Comparison of ENCODE assay signal across 8 cellular contexts in the genomic region with DNA sequence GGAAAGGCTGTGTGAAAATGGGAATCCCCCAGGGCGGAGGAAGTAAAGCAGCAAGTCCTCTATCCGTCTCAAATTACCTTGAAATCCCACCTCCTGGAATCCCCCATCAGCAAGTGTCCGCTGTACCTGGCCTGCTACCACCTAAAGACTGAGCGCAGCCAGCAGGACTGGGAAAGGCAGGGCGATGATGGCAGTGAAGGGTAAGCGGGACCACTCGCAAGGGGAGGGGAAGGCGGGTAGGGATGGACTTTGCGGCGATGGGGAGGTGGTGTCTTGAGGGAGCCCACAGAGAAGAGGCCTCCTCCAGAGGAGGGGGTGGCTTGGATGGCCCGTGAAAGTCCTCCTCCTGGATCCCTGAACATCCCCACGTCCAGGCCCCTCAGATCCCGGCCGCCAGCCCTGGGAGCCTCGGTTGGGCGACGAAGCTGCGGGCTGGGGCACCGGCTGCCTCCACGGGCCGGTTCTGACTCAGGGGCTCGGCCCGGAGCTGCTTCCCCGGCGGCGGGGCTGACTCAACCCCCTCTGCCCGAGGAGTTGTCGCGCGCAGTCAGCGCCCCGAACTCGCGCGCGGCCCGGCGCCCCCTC. TPM values are rescaled to one million over a fixed set of nuclear protein-coding genes. Genes with fewer than 3 reads are reported as not detected.
A peak's percentile ranks its signal among the peaks of the same experiment; 100 is the strongest.
DNase-seq lines count a peak whose midpoint lies in the region; TF ChIP-seq lines count a peak whose summit lies in the region.

No MANE protein-coding gene starts in this region.

- peaks cover 42% of the 10 kb centered on the region for H3K79me2 ChIP-seq in smooth muscle cell (ENCODE audit: low read depth)

- peaks cover 8% of the 10 kb centered on the region for H3F3A ChIP-seq in smooth muscle cell (ENCODE audit: low read depth)

- peak overlapping the region; percentile 94 for H3K27ac ChIP-seq in brain microvascular endothelial cell
- peak overlapping the region; percentile 92 for H3K27ac ChIP-seq in smooth muscle cell (ENCODE audit: low read depth)

- H3K27me3 ChIP-seq in brain microvascular endothelial cell (replicated peaks), result no peaks in the 10 kb centered on the region
- H3K27me3 ChIP-seq in smooth muscle cell (ENCODE audit: low read depth), result no peaks in the 10 kb centered on the region

- peaks cover 9% of the 10 kb centered on the region for H3K4me1 ChIP-seq in smooth muscle cell (ENCODE audit: low read depth)

- H3K9me3 ChIP-seq in smooth muscle cell (replicated peaks; ENCODE audit: low read depth), result no peaks in the 10 kb centered on the region

- in situ Hi-C loops in brain microvascular endothelial cell (cut with HindIII; ENCODE audit: low pct_ligation_motif_present, low sequenced_read_pairs), result no loop called here

- H3K36me3 ChIP-seq in brain microvascular endothelial cell (replicated peaks) (peaks cover 13% of the 10 kb centered on the region), smooth muscle cell (ENCODE audit: low read depth) (peaks cover 8% of the 10 kb centered on the region)

- 2% methylated on average over 19 of the region's 38 CpGs for WGBS in smooth muscle cell (ENCODE audit: low lambda C conversion rate)

- peak overlapping the region; percentile 88 for H3K4me2 ChIP-seq in smooth muscle cell

- TF ChIP-seq CTCF in brain microvascular endothelial cell (IDR thresholded peaks at IDR 0.05; ENCODE audit: low read depth, low read length, missing control alignments) (no peak), smooth muscle cell (IDR thresholded peaks at IDR 0.05; ENCODE audit: borderline replicate concordance, insufficient read depth, poor library complexity, severe bottlenecking) (no peak)

- H3K4me3 ChIP-seq in brain microvascular endothelial cell (ENCODE audit: low read depth, low read length) (peak overlapping the region; percentile 83), smooth muscle cell (peak overlapping the region; percentile 89)

- H3K9ac ChIP-seq in smooth muscle cell (ENCODE audit: low read depth), result peak overlapping the region; percentile 94

- peak overlapping the region; percentile 54 for H2AFZ ChIP-seq in smooth muscle cell (ENCODE audit: low read depth)

- H4K20me1 ChIP-seq in smooth muscle cell (ENCODE audit: low read depth), result peaks cover 6% of the 10 kb centered on the region

- peak; percentile 69 for DNase-seq in Daoy (ENCODE audit: low read depth)
- DNase-seq in M059J (ENCODE audit: low read depth), result peak; percentile 62
- DNase-seq in brain microvascular endothelial cell, result peak; percentile 32
- peak; percentile 67 for DNase-seq in iPS-NIHi11 (ENCODE audit: low spot score)
- peak; percentile 68 for DNase-seq in smooth muscle cell (lab: John Stamatoyannopoulos, UW; ENCODE audit: unreplicated experiment)
- no peak for DNase-seq in NCI-H1436 (lab: John Stamatoyannopoulos, UW)
- DNase-seq in stimulated activated naive CD4-positive, alpha-beta T cell treated with Interleukin-2 at 50 U/mL for 16 hours (lab: John Stamatoyannopoulos, UW), result no peak
- no peak for DNase-seq in NK-92 treated with Interleukin-12 subunit alpha and Interleukin-12 subunit beta, amount 100 ng/mL, for 24 hours (lab: John Stamatoyannopoulos, UW)

RNA-seq across cellular contexts. Expression of a gene that starts 0.6 kb away (rescaled TPM):
- 8.2 and 42.2 TPM in 2 replicates for total RNA-seq in Daoy (2014; rRNA removed; shearing (Covaris generic))
- 28.2 and 58.3 TPM in 2 replicates for total RNA-seq in M059J (2014; rRNA removed; shearing (Covaris generic))
- 31.3 and 55.1 TPM in 2 replicates for total RNA-seq in smooth muscle cell
- polyA plus RNA-seq in smooth muscle cell, result 69.5 and 76.0 TPM in 2 replicates

RNA-seq across cellular contexts. Expression of a gene that starts 38.9 kb away (rescaled TPM):
- 7.6 and 9.6 TPM in 2 replicates for total RNA-seq in Daoy (2014; rRNA removed; shearing (Covaris generic))
- 4.5 and 6.6 TPM in 2 replicates for total RNA-seq in M059J (2014; rRNA removed; shearing (Covaris generic))
- total RNA-seq in smooth muscle cell, result 2.0 and 4.0 TPM in 2 replicates
- polyA plus RNA-seq in smooth muscle cell, result 0.31 and 2.1 TPM in 2 replicates

RNA-seq across cellular contexts. Expression of a gene that starts 39.3 kb away (rescaled TPM):
- 13.7 and 21.6 TPM in 2 replicates for total RNA-seq in Daoy (2014; rRNA removed; shearing (Covaris generic))
- 6.5 and 8.1 TPM in 2 replicates for total RNA-seq in M059J (2014; rRNA removed; shearing (Covaris generic))
- total RNA-seq in smooth muscle cell, result 5.2 and 8.3 TPM in 2 replicates
- polyA plus RNA-seq in smooth muscle cell, result 3.1 and 5.0 TPM in 2 replicates

Comparison
In these comparisons a context has a peak if more than half of its experiments do, and no peak if none do; other contexts are left out.
1. DNase-seq: peak in Daoy (single experiment), M059J (single experiment), brain microvascular endothelial cell (single experiment), iPS-NIHi11 (single experiment) and smooth muscle cell (single experiment); none in NCI-H1436 (single experiment), stimulated activated naive CD4-positive, alpha-beta T cell treated with Interleukin-2 at 50 U/mL for 16 hours (single experiment) and NK-92 treated with Interleukin-12 subunit alpha and Interleukin-12 subunit beta, amount 100 ng/mL, for 24 hours (single experiment).